In genomic region chr7:71096341-71096740, GRCh38 we compare ENCODE assay signal across 13 cellular contexts. TPM values are rescaled to one million over a fixed set of nuclear protein-coding genes. Genes with fewer than 3 reads are reported as not detected.
DNase-seq lines count a peak whose midpoint lies in the region; TF ChIP-seq lines count a peak whose summit lies in the region.
"Had no signal": no experiment of that assay in that cellular context is flagged by ENCODE, and none has a peak within 500 bp of the region (broad histone marks: within the 10 kb centered on the region; RNA-seq: fewer than 3 reads in every experiment).

No MANE protein-coding gene starts in this region.

- no peak for TF ChIP-seq CTCF in osteocyte (IDR thresholded peaks at IDR 0.05)

- no peaks in the 10 kb centered on the region for H3K27me3 Mint-ChIP-seq in osteocyte (ENCODE audit: unreplicated experiment)
- H3K27me3 Mint-ChIP-seq: CD8-positive, alpha-beta memory T cell had no signal

- no peak overlapping the region for H3K27ac Mint-ChIP-seq in osteocyte (ENCODE audit: unreplicated experiment)
- H3K27ac Mint-ChIP-seq: CD8-positive, alpha-beta memory T cell; HFFc6 had no signal

- peaks cover 51% of the 10 kb centered on the region for H3K9me3 Mint-ChIP-seq in osteocyte (ENCODE audit: unreplicated experiment)

- DNase-seq in G401 (ENCODE audit: low spot score), result peak; percentile 92
- DNase-seq in NCI-H2171 (lab: John Stamatoyannopoulos, UW), result peak; percentile 12
- DNase-seq in cerebellum (ENCODE audit: low spot score), result peak; percentile 22
- DNase-seq in osteocyte (ENCODE audit: extremely low spot score, unreplicated experiment), result peak; percentile 15
- DNase-seq in T1000 (lab: John Stamatoyannopoulos, UW), result no peak
- no peak for DNase-seq in stimulated activated CD4-positive, alpha-beta T cell treated with anti-CD3 and anti-CD28 coated beads, Interleukin-2, amount 100 ng/mL, for 24 hours
- DNase-seq in activated CD4-positive, alpha-beta T cell treated with anti-CD3 and anti-CD28 coated beads for 48 hours, result no peak
- DNase-seq: Caco-2; CD8-positive, alpha-beta memory T cell; GOT3; HCEC 1CT; HFFc6 had no signal

- H3K4me3 Mint-ChIP-seq in osteocyte (ENCODE audit: unreplicated experiment), result no peak overlapping the region
- H3K4me3 Mint-ChIP-seq: CD8-positive, alpha-beta memory T cell; HFFc6 had no signal

- in situ Hi-C loops in G401 (cut with HindIII; ENCODE audit: low sequenced_read_pairs), result no loop called here

- no peaks in the 10 kb centered on the region for H3K36me3 Mint-ChIP-seq in osteocyte (ENCODE audit: unreplicated experiment)

- H3K4me1 Mint-ChIP-seq in osteocyte (ENCODE audit: unreplicated experiment), result no peaks in the 10 kb centered on the region
- H3K4me1 Mint-ChIP-seq: CD8-positive, alpha-beta memory T cell had no signal

RNA-seq across cellular contexts. Expression of gene GALNT17, which starts 35.6 kb away (rescaled TPM):
- total RNA-seq in G401 (2014; rRNA removed; shearing (Covaris generic)), result not detected in 2 replicates
- 41.3 TPM for total RNA-seq in cerebellum
- 1.4 and 1.5 TPM in 2 replicates for total RNA-seq in osteocyte
- total RNA-seq: Caco-2; CD8-positive, alpha-beta memory T cell; Daoy; HFFc6 had no signal

Comparison
In these comparisons a context has a peak if more than half of its experiments do, and no peak if none do; other contexts are left out.
1. DNase-seq: peak in G401 (single experiment), NCI-H2171 (single experiment), cerebellum (single experiment) and osteocyte (single experiment); none in T1000 (single experiment), stimulated activated CD4-positive, alpha-beta T cell treated with anti-CD3 and anti-CD28 coated beads, Interleukin-2, amount 100 ng/mL, for 24 hours (0 of 2) and activated CD4-positive, alpha-beta T cell treated with anti-CD3 and anti-CD28 coated beads for 48 hours (single experiment).
2. RNA of gene GALNT17, which starts 35.6 kb away (total RNA-seq): 41.3 TPM in cerebellum (single experiment); 1.4 to 1.5 TPM in osteocyte and not detected in G401; every median in the first group is over 10 times any median in the second.